In the genomic region with DNA sequence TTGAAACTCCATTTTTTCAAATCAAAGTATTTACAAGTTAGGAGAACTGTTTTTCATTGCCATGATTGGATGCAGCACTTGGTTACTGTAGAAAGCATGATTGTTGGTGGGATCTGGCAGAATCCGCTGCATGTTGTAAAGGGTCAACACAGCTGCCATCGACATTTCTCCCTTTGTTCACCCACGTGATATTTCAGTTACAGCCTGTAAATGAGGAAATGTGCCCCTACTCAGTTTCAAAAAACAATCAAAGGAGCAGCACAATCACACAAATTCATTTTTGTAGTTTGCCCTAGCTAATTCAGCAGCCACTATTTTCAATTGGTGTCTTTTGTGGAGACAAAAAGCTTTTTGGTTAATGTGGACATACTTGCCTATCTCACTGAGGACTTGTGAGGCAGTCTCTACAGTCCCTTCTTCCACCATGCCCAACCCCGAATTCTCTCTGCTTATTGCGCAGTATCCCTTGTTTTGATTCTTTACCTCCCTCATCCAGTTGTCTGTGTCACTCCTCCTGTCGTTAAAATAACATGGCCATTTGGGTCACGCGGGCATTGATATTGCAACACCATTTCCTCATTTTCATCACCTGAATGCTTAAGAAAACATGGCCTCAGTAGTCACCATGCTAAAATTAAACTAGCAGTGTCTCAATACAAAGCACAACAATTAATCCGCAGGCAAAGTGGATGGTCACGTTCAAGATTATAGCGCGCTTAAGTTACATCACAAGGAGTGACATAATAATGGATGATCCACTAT, we compare ENCODE assay signal across 7 cellular contexts. TPM values are rescaled to one million over a fixed set of nuclear protein-coding genes. Genes with fewer than 3 reads are reported as not detected.
A peak's percentile ranks its signal among the peaks of the same experiment; 100 is the strongest.
DNase-seq lines count a peak whose midpoint lies in the region; FAIRE-seq and TF ChIP-seq lines count a peak whose summit lies in the region.

No MANE protein-coding gene starts in this region.

- intact Hi-C loops in breast epithelium (cut with DNase I; ENCODE audit: low total_unique reads) (no loop called here), colonic mucosa (cut with DNase I) (no loop called here)

- no peaks in the 10 kb centered on the region for H3K36me3 ChIP-seq in breast epithelium
- no peaks in the 10 kb centered on the region for H3K36me3 ChIP-seq in skeletal muscle satellite cell (ENCODE audit: insufficient read depth, low read length)
- H3K36me3 ChIP-seq in colonic mucosa = no peaks in the 10 kb centered on the region

- FAIRE-seq in GM12891 (lab: Jason Lieb, UNC) = peak; percentile 28

- peak overlapping the region; percentile 72 for H3K4me2 ChIP-seq in skeletal muscle satellite cell (ENCODE audit: low read length)

- H3K9ac ChIP-seq in skeletal muscle satellite cell (ENCODE audit: low read depth, low read length) (peak overlapping the region; percentile 31), colonic mucosa (ENCODE audit: low read depth in 2 of 2, low read length in 2 of 2) (no peak overlapping the region)

- no peaks in the 10 kb centered on the region for H3K9me3 ChIP-seq in breast epithelium
- no peaks in the 10 kb centered on the region for H3K9me3 ChIP-seq in skeletal muscle satellite cell (replicated peaks; ENCODE audit: low read length)
- no peaks in the 10 kb centered on the region for H3K9me3 ChIP-seq in colonic mucosa

- TF ChIP-seq POLR2A in GM12891 (IDR thresholded peaks at IDR 0.05; ENCODE audit: low read depth, low read length) (no peak), breast epithelium (IDR thresholded peaks at IDR 0.05) (no peak)

- H3K4me1 ChIP-seq in breast epithelium (peaks cover 0 to 5% of the 10 kb centered on the region in 2 donors), skeletal muscle satellite cell (ENCODE audit: control insufficient read depth, insufficient read depth, low read length) (peaks cover 89% of the 10 kb centered on the region), colonic mucosa (peaks cover 11% of the 10 kb centered on the region)

- H3K27me3 ChIP-seq in breast epithelium (no peaks in the 10 kb centered on the region), skeletal muscle satellite cell (ENCODE audit: control insufficient read depth, insufficient read depth, low read length) (no peaks in the 10 kb centered on the region), colonic mucosa (no peaks in the 10 kb centered on the region)

- TF ChIP-seq CTCF in breast epithelium (IDR thresholded peaks at IDR 0.05) = no peak
- no peak for TF ChIP-seq CTCF in GM10266 (IDR thresholded peaks at IDR 0.05; ENCODE audit: control insufficient read depth, insufficient read depth, low read depth, missing control alignments)
- TF ChIP-seq CTCF in colonic mucosa (IDR thresholded peaks at IDR 0.05) = no peak

- DNase-seq in GM12891 (ENCODE audit: insufficient read length, low spot score) = no peak
- peak; percentile 52 to 63 for DNase-seq in NCI-H446 (lab: John Stamatoyannopoulos, UW)
- DNase-seq in breast epithelium (ENCODE audit: low spot score in 2 of 2) = no peak
- no peak for DNase-seq in NCI-H226
- no peak for DNase-seq in GM10266 (ENCODE audit: extremely low spot score)
- no peak for DNase-seq in colonic mucosa

- H3K27ac ChIP-seq in breast epithelium (peak overlapping the region; percentile 1 to 29), colonic mucosa (no peak overlapping the region)

- H3K4me3 ChIP-seq in breast epithelium (no peak overlapping the region), skeletal muscle satellite cell (ENCODE audit: low read length) (peak overlapping the region; percentile 22), colonic mucosa (no peak overlapping the region)

TF ChIP-seq in GM12891, 5 proteins besides CTCF, POLR2A, EP300 and RAD21:
- TF ChIP-seq SPI1 (IDR thresholded peaks at IDR 0.05; ENCODE audit: low read depth, low read length) = peak; percentile 66
- no peak for TF ChIP-seq PAX5 (IDR thresholded peaks at IDR 0.05; ENCODE audit: insufficient read depth, low read length, severe bottlenecking)
- no peak for TF ChIP-seq TAF1 (IDR thresholded peaks at IDR 0.05; ENCODE audit: low read depth, low read length)
- TF ChIP-seq POU2F2 (IDR thresholded peaks at IDR 0.05; ENCODE audit: low read depth, low read length) = no peak

RNA-seq across cellular contexts. Expression of a gene that starts 6.4 kb away (rescaled TPM):
- polyA plus RNA-seq in GM12891 (2012; ENCODE audit: low read depth, missing spikeins) = not detected
- total RNA-seq in breast epithelium (not detected), colonic mucosa (1 to 10 TPM in 1 of 2 donors, under 1 TPM in 1; 0.96 to 3.4 TPM)
- 0.25 TPM in 1 of 2 replicates, not detected in the other for total RNA-seq in skeletal muscle satellite cell (2012; rRNA removed)

RNA-seq across cellular contexts. Expression of a gene that starts 24.0 kb away (rescaled TPM):
- polyA plus RNA-seq in GM12891 (2012; ENCODE audit: low read depth, missing spikeins) = 6.7 TPM
- total RNA-seq in breast epithelium (10 to 100 TPM; 55.7 to 62.2 (median 58.4) TPM), colonic mucosa (10 to 100 TPM; 53.8 to 76.0 TPM)
- 28.6 and 33.6 TPM in 2 replicates for total RNA-seq in skeletal muscle satellite cell (2012; rRNA removed)

Comparison
In these comparisons a context has a peak if more than half of its experiments do, and no peak if none do; other contexts are left out.
1. DNase-seq: peak in NCI-H446 (2 of 2); none in GM12891 (single experiment), breast epithelium (0 of 2), NCI-H226 (single experiment), GM10266 (single experiment) and colonic mucosa (single experiment).